Comparison of ENCODE assay signal across 8 cellular contexts in genomic region chr6:30907758-30908591, GRCh38. TPM values are rescaled to one million over a fixed set of nuclear protein-coding genes. Genes with fewer than 3 reads are reported as not detected.
DNase-seq lines count a peak whose midpoint lies in the region; ATAC-seq and TF ChIP-seq lines count a peak whose summit lies in the region.

Gene GTF2H4 (plus strand): TSS chr6:30908207.

- BruUV-seq in PC-9 (replicated peaks; lab: Mats Ljungman, UMichigan) = no TSS peak

- intact Hi-C loops in PC-9 (cut with micrococcal nuclease; ENCODE audit: unreplicated experiment) = no loop called here

- DNase-seq in DMS114 treated with DMSO at 0.1 percent for 48 hours (lab: John Stamatoyannopoulos, UW; ENCODE audit: unreplicated experiment) = peak; percentile 99
- peak; percentile 98 for DNase-seq in Jurkat, Clone E6-1 (ENCODE audit: low read depth, low spot score)
- peak; percentile 97 to 98 for DNase-seq in PC-9
- peak; percentile 91 for DNase-seq in activated T-cell treated with anti-CD3 and anti-CD28 coated beads, Interleukin-2, amount 50 U/mL, for 1 hour
- peak; percentile 95 for DNase-seq in epithelial cell of prostate (ENCODE audit: low read depth, low spot score)
- peak; percentile 98 for DNase-seq in mucosa of gallbladder (ENCODE audit: low spot score)
- peak; percentile 87 to 90 for DNase-seq in stimulated activated CD8-positive, alpha-beta memory T cell treated with anti-CD3 and anti-CD28 coated beads, Interleukin-4, amount 100 ng/mL, for 4 hours (ENCODE audit: low read depth in 2 of 2, low spot score in 1 of 2)

- CTCF ChIA-PET in PC-9 (lab: Charles Lee) = interaction anchor here (0.6 to 1.6 kb wide), 6 partner anchors 14 to 172 kb away, joined by 3 to 7 read pairs (median 6); no protein-coding TSS in a partner anchor

- peak within 1 kb of the TSS; percentile 100 for H2AFZ ChIP-seq in PC-9

- H3K9me2 ChIP-seq in PC-9 (ENCODE audit: insufficient read depth) = no peaks in the 10 kb centered on the region

- H3K4me3 ChIP-seq in Jurkat, Clone E6-1 (ENCODE audit: low read length) = peak within 1 kb of the TSS; percentile 94
- peak within 1 kb of the TSS; percentile 100 for H3K4me3 ChIP-seq in PC-9

- peak; percentile 96 for ATAC-seq in GM21619 (IDR thresholded peaks at IDR 0.05; ENCODE audit: unreplicated experiment)

- H3F3A ChIP-seq in PC-9 (ENCODE audit: insufficient read depth, low read depth) = peaks cover 32% of the 10 kb centered on the region

- POLR2A ChIA-PET in PC-9 (lab: Charles Lee; ENCODE audit: unreplicated experiment) = interaction anchor here (0.5 to 0.8 kb wide), 8 partner anchors 25 to 414 kb away, joined by 3 to 10 read pairs (median 4); partner anchors contain the start of gene IER3

- peak within 1 kb of the TSS; percentile 99 for H3K4me2 ChIP-seq in PC-9

- no peaks in the 10 kb centered on the region for H3K27me3 ChIP-seq in PC-9 (ENCODE audit: insufficient read depth, low read depth)

- no peak for TF ChIP-seq CTCF in PC-9 (conservative IDR thresholded peaks at IDR 0.05)

- peaks cover 9% of the 10 kb centered on the region for H3K79me2 ChIP-seq in PC-9 (ENCODE audit: low read depth)

- H4K20me1 ChIP-seq in PC-9 (ENCODE audit: insufficient read depth) = no peaks in the 10 kb centered on the region

- H3K36me3 ChIP-seq in PC-9 (ENCODE audit: low read depth) = 0 out of 2 replicates have a peak, but pooled peaks cover 3% of the 10 kb centered on the region

- peaks cover 7% of the 10 kb centered on the region for H3K4me1 ChIP-seq in PC-9 (replicated peaks; ENCODE audit: insufficient read depth)

- H3K9me3 ChIP-seq in PC-9 (ENCODE audit: insufficient read depth, low read depth) = no peaks in the 10 kb centered on the region

- H3K27ac ChIP-seq in PC-9 (peak within 1 kb of the TSS; percentile 43), epithelial cell of prostate (peak within 1 kb of the TSS; percentile 50)

RNA-seq across cellular contexts. Expression of gene GTF2H4, which starts in this region (rescaled TPM):
- polyA plus RNA-seq in Jurkat, Clone E6-1 (2012; ENCODE audit: insufficient read depth, insufficient read length) = 71.0 TPM
- total RNA-seq in PC-9 (2021) = 31.3 and 43.9 TPM in 2 replicates
- 37.0 TPM for total RNA-seq in mucosa of gallbladder

Comparison
In these comparisons a context has a peak if more than half of its experiments do, and no peak if none do; other contexts are left out.
1. Peak in every context shown above with its lines: DNase-seq, ATAC-seq, H3K4me3 ChIP-seq and H3K27ac ChIP-seq.